ENCODE assay signal across 17 cellular contexts in genomic region chr14:36441283-36441682, GRCh38.
"Had no signal": no experiment of that assay in that cellular context is flagged by ENCODE, and none has a peak within 500 bp of the region (broad histone marks: within the 10 kb centered on the region; RNA-seq: fewer than 3 reads in every experiment).

No MANE protein-coding gene starts in this region.

- H3K4me3 Mint-ChIP-seq: effector memory CD8-positive, alpha-beta T cell; naive thymus-derived CD8-positive, alpha-beta T cell; stimulated activated effector memory CD8-positive, alpha-beta T cell treated with anti-CD3 and anti-CD28 coated beads, Interleukin-12 subunit alpha, Interleukin-12 subunit beta, amount 100 ng/mL, for 72 hours had no signal

- H3K9ac ChIP-seq: parathyroid adenoma had no signal

- DNase-seq: cortex of kidney; effector memory CD8-positive, alpha-beta T cell; hypothalamus; left ventricle myocardium superior; lower lobe of right lung; naive thymus-derived CD8-positive, alpha-beta T cell; sigmoid colon; stimulated activated CD4-positive, alpha-beta T cell treated with anti-CD3 and anti-CD28 coated beads, Interleukin-2, amount 100 ng/mL, for 24 hours; stimulated activated CD4-positive, alpha-beta T cell treated with anti-CD3 and anti-CD28 coated beads, Interleukin-4, amount 100 ng/mL, for 24 hours; stimulated activated naive CD4-positive, alpha-beta T cell treated with Interleukin-2 at 50 U/mL for 16 hours; stomach; tibial artery; upper lobe of left lung had no signal

- H3K4me1 Mint-ChIP-seq: naive thymus-derived CD8-positive, alpha-beta T cell; stimulated activated effector memory CD8-positive, alpha-beta T cell treated with anti-CD3 and anti-CD28 coated beads, Interleukin-12 subunit alpha, Interleukin-12 subunit beta, amount 100 ng/mL, for 72 hours had no signal

- H3K36me3 Mint-ChIP-seq: naive thymus-derived CD8-positive, alpha-beta T cell; stimulated activated effector memory CD8-positive, alpha-beta T cell treated with anti-CD3 and anti-CD28 coated beads, Interleukin-12 subunit alpha, Interleukin-12 subunit beta, amount 100 ng/mL, for 72 hours had no signal

- H3K27ac Mint-ChIP-seq: effector memory CD8-positive, alpha-beta T cell; progenitor cell of endocrine pancreas; stimulated activated effector memory CD8-positive, alpha-beta T cell treated with anti-CD3 and anti-CD28 coated beads, Interleukin-12 subunit alpha, Interleukin-12 subunit beta, amount 100 ng/mL, for 72 hours had no signal

- H3K9me3 Mint-ChIP-seq: effector memory CD8-positive, alpha-beta T cell; naive thymus-derived CD8-positive, alpha-beta T cell; stimulated activated effector memory CD8-positive, alpha-beta T cell treated with anti-CD3 and anti-CD28 coated beads, Interleukin-12 subunit alpha, Interleukin-12 subunit beta, amount 100 ng/mL, for 72 hours had no signal

- H3K4me1 ChIP-seq: lower lobe of right lung, parathyroid adenoma, right atrium auricular region, sigmoid colon, stomach, tibial artery had no signal

- H2AFZ ChIP-seq: parathyroid adenoma had no signal

- H3K27me3 ChIP-seq: right atrium auricular region, upper lobe of left lung had no signal

- H3K79me2 ChIP-seq: parathyroid adenoma had no signal

- H3K36me3 ChIP-seq: lower lobe of right lung, right atrium auricular region, sigmoid colon, stomach, tibial artery, upper lobe of left lung had no signal

- H3K27ac ChIP-seq: lower lobe of right lung, parathyroid adenoma, right atrium auricular region, sigmoid colon, stomach, tibial artery, upper lobe of left lung had no signal

- H3K9me3 ChIP-seq: lower lobe of right lung, right atrium auricular region, sigmoid colon, stomach, tibial artery, upper lobe of left lung had no signal

- H3K4me3 ChIP-seq: lower lobe of right lung, right atrium auricular region, sigmoid colon, stomach, tibial artery, upper lobe of left lung had no signal
